12 cellular contexts compared by ENCODE assay signal in the genomic region with DNA sequence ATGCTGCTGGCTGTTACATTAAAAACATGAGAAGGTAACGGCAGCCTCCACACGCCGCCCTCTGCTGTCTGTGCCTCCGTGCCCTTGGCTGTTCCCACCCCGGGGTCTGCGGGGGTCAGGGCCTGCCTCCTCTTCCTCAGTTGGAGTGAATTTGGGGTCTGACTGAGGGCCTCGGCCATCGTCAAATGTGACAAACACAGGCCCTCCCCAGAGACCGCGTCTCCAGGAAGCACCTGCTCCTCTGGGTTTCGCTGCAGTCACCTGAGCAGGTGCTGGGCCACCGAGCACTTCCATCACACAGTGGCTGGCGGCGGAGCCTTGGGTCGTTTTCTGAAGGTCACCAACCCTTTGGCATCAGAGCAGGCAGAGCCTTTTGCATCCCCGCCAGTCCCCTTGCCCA.
DNase-seq lines count a peak whose midpoint lies in the region; ATAC-seq and TF ChIP-seq lines count a peak whose summit lies in the region.
"Had no signal": no experiment of that assay in that cellular context is flagged by ENCODE, and none has a peak within 500 bp of the region (broad histone marks: within the 10 kb centered on the region; RNA-seq: fewer than 3 reads in every experiment).

No MANE protein-coding gene starts in this region.

- H3K36me3 Mint-ChIP-seq in CD4-positive, alpha-beta T cell (ENCODE audit: low read depth) = peaks cover 76% of the 10 kb centered on the region
- H3K36me3 Mint-ChIP-seq in natural killer cell = no peaks in the 10 kb centered on the region

- no peak overlapping the region for H2AFZ ChIP-seq in OCI-LY3 (ENCODE audit: low read depth, low read length)

- POLR2A ChIA-PET in CD4-positive, alpha-beta T cell (lab: Charles Lee) = no interaction called here

- DNase-seq in CD4-positive, alpha-beta T cell = no peak
- no peak for DNase-seq in NCI-H146 (lab: John Stamatoyannopoulos, UW)
- no peak for DNase-seq in NCI-H524 treated with DMSO at 0.1 percent for 48 hours (lab: John Stamatoyannopoulos, UW)
- DNase-seq in natural killer cell = no peak
- no peak for DNase-seq in omental fat pad (ENCODE audit: low spot score)
- DNase-seq: H7, NCI-H1694, right cardiac atrium had no signal

- H3K4me1 ChIP-seq in OCI-LY3 (ENCODE audit: low read length) = peaks cover 26% of the 10 kb centered on the region
- H3K4me1 ChIP-seq: breast epithelium had no signal

- H3K4me3 Mint-ChIP-seq in CD4-positive, alpha-beta T cell = no peak overlapping the region
- no peak overlapping the region for H3K4me3 Mint-ChIP-seq in natural killer cell

- intact Hi-C loops in CD4-positive, alpha-beta T cell (cut with DNase I, micrococcal nuclease) = loop anchor here (5.0 kb wide), 2 partner anchors 41 to 51 kb away; no protein-coding TSS in a partner anchor
- intact Hi-C loops in natural killer cell (cut with micrococcal nuclease) = no loop called here

- peak overlapping the region; percentile 24 for H3K27ac Mint-ChIP-seq in CD4-positive, alpha-beta T cell
- H3K27ac Mint-ChIP-seq in natural killer cell = no peak overlapping the region

- H3K4me3 ChIP-seq in OCI-LY3 (ENCODE audit: low read length) = peak overlapping the region; percentile 72
- H3K4me3 ChIP-seq: breast epithelium had no signal

- H3K9ac ChIP-seq in OCI-LY3 (ENCODE audit: low read length) = peak overlapping the region; percentile 64; the same call in 1 of the 2 replicates

- TF ChIP-seq CTCF in CD4-positive, alpha-beta T cell (IDR thresholded peaks at IDR 0.05) = no peak
- TF ChIP-seq CTCF in OCI-LY3 (IDR thresholded peaks at IDR 0.05; ENCODE audit: low read depth, low read length) (peak; percentile 40), natural killer cell (IDR thresholded peaks at IDR 0.05) (no peak), omental fat pad (IDR thresholded peaks at IDR 0.05) (no peak)

- H3K9me3 Mint-ChIP-seq in CD4-positive, alpha-beta T cell = no peaks in the 10 kb centered on the region
- H3K9me3 Mint-ChIP-seq in natural killer cell = no peaks in the 10 kb centered on the region

- CTCF ChIA-PET in CD4-positive, alpha-beta T cell (lab: Charles Lee) = no interaction called here

- H4K20me1 ChIP-seq in OCI-LY3 (ENCODE audit: insufficient read depth, low read length) = no peaks in the 10 kb centered on the region

- peaks cover 2% of the 10 kb centered on the region; the same call in 1 of the 2 replicates for H3K79me2 ChIP-seq in OCI-LY3 (ENCODE audit: low read length)

- H3K9me3 ChIP-seq in CD4-positive, alpha-beta T cell (ENCODE audit: control insufficient read depth, low read length) = no peaks in the 10 kb centered on the region
- no peaks in the 10 kb centered on the region for H3K9me3 ChIP-seq in OCI-LY3 (ENCODE audit: insufficient read depth, low read length)
- H3K9me3 ChIP-seq: breast epithelium had no signal

- no peak overlapping the region for H3K27ac ChIP-seq in CD4-positive, alpha-beta T cell (ENCODE audit: low read depth, low read length)
- peak overlapping the region; percentile 57 for H3K27ac ChIP-seq in OCI-LY3 (ENCODE audit: low read length)
- H3K27ac ChIP-seq: breast epithelium had no signal

- peak overlapping the region; percentile 76 for H3K4me2 ChIP-seq in OCI-LY3 (ENCODE audit: low read length)

- H3K4me1 Mint-ChIP-seq in CD4-positive, alpha-beta T cell (ENCODE audit: low read depth) = peaks cover 6% of the 10 kb centered on the region
- H3K4me1 Mint-ChIP-seq in natural killer cell = no peaks in the 10 kb centered on the region

- peaks cover 47% of the 10 kb centered on the region for H3K36me3 ChIP-seq in OCI-LY3 (replicated peaks; ENCODE audit: low read depth, low read length)
- H3K36me3 ChIP-seq: breast epithelium had no signal

- ATAC-seq in CD4-positive, alpha-beta T cell (ENCODE audit: poor library complexity) = no peak
- ATAC-seq in GM19025 (IDR thresholded peaks at IDR 0.05; ENCODE audit: low read depth, unreplicated experiment) (peak; percentile 29), HG02870 (IDR thresholded peaks at IDR 0.05; ENCODE audit: unreplicated experiment) (peak; percentile 31), natural killer cell (no peak), omental fat pad (ENCODE audit: low FRiP score) (no peak)
- ATAC-seq: right cardiac atrium had no signal

- no peaks in the 10 kb centered on the region for H3K27me3 ChIP-seq in CD4-positive, alpha-beta T cell (ENCODE audit: control insufficient read depth, insufficient read depth, low read length)
- H3K27me3 ChIP-seq in OCI-LY3 (ENCODE audit: low read depth, low read length) = no peaks in the 10 kb centered on the region
- H3K27me3 ChIP-seq: breast epithelium had no signal

- no peaks in the 10 kb centered on the region for H3K27me3 Mint-ChIP-seq in CD4-positive, alpha-beta T cell
- H3K27me3 Mint-ChIP-seq in natural killer cell (ENCODE audit: low read depth in 2 of 2) = no peaks in the 10 kb centered on the region

Comparison
In these comparisons a context has a peak if more than half of its experiments do, and no peak if none do; other contexts are left out.
1. ATAC-seq: peak in GM19025 (single experiment) and HG02870 (single experiment); none in CD4-positive, alpha-beta T cell (single experiment), natural killer cell (0 of 3) and omental fat pad (single experiment).